ENCODE assay signal across 21 cellular contexts in the genomic region with DNA sequence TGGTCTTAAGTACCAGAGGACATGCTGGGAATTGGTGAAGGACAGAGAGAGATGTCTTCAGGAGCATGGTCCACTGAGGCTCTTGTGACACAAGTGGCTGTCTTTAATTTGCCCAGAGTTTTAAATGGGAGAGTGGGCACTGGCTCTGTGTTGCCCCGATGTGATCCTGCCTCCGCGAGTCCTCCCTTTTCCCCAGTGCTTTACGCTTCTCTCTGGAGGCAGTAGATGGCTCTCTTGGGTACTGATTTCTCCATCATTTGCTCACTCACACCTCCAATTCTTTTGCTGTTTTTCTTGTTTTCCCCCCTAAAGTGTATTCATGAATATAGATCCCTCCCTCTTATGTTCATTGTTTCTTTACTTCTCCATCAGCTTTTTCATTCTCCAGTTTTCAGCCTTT.
"Had no signal": no experiment of that assay in that cellular context is flagged by ENCODE, and none has a peak within 500 bp of the region (broad histone marks: within the 10 kb centered on the region; RNA-seq: fewer than 3 reads in every experiment).

No MANE protein-coding gene starts in this region.

- H3K27ac ChIP-seq: RWPE1 had no signal

- H3K9ac ChIP-seq: SK-N-SH had no signal

- H3K9me2 ChIP-seq: SK-N-SH had no signal

- H3K4me2 ChIP-seq: SK-N-SH had no signal

- ATAC-seq: T-cell had no signal

- H3K4me3 Mint-ChIP-seq: T-cell had no signal

- H3K27ac Mint-ChIP-seq: T-cell had no signal

- H3K9me3 ChIP-seq: SK-N-SH had no signal

- H3K36me3 Mint-ChIP-seq: T-cell had no signal

- DNase-seq: IMR-90, Karpas-422, KG1, MV-4-11, NCI-H1048, NCI-H1105, NCI-H1417, NCI-H1436 treated with DMSO at 0.1 percent for 48 hours, NCI-H1694, NCI-H187 treated with DMSO at 0.1 percent for 48 hours, NCI-H2029 treated with DMSO at 0.1 percent for 48 hours, NCI-H2171 treated with DMSO at 0.1 percent for 48 hours, NCI-H345, NCI-H446 treated with DMSO at 0.1 percent for 48 hours, NCI-H510A treated with DMSO at 0.1 percent for 48 hours, NCI-H526, SHP77, SK-N-SH, SW 1271, T-cell had no signal

- H3K4me1 Mint-ChIP-seq: T-cell had no signal
